ENCODE assay signal across 8 cellular contexts in genomic region chr3:185363662-185364203, GRCh38. TPM values are rescaled to one million over a fixed set of nuclear protein-coding genes. Genes with fewer than 3 reads are reported as not detected.
A peak's percentile ranks its signal among the peaks of the same experiment; 100 is the strongest.
DNase-seq lines count a peak whose midpoint lies in the region; ATAC-seq lines count a peak whose summit lies in the region.

No MANE protein-coding gene starts in this region.

- POLR2A ChIA-PET in activated CD4-positive, alpha-beta memory T cell treated with anti-CD3 and anti-CD28 coated beads, Interleukin-2, amount 10 ng/mL, durations not matched to agents 7 days and 5 days (lab: Charles Lee): no interaction called here

- H3K36me3 Mint-ChIP-seq in activated CD4-positive, alpha-beta memory T cell treated with anti-CD3 and anti-CD28 coated beads, Interleukin-2, amount 10 ng/mL, durations not matched to agents 7 days and 5 days (ENCODE audit: low read depth): no peaks in the 10 kb centered on the region

- 4% methylated on average over 8 of the region's 8 CpGs for WGBS in right cardiac atrium

- CTCF ChIA-PET in activated CD4-positive, alpha-beta memory T cell treated with anti-CD3 and anti-CD28 coated beads, Interleukin-2, amount 10 ng/mL, durations not matched to agents 7 days and 5 days (lab: Charles Lee): interaction anchor here (1.1 to 1.3 kb wide), 3 partner anchors 9 to 195 kb away, joined by 3 to 6 read pairs (median 5); no protein-coding TSS in a partner anchor

- H3K27me3 ChIP-seq in right cardiac atrium (ENCODE audit: control insufficient read depth, insufficient read depth): no peaks in the 10 kb centered on the region
- H3K27me3 ChIP-seq in skeletal muscle tissue (ENCODE audit: control insufficient read depth in 3 of 3, insufficient read depth in 3 of 3, low read length in 3 of 3): no peaks in the 10 kb centered on the region

- H3K9me3 Mint-ChIP-seq in activated CD4-positive, alpha-beta memory T cell treated with anti-CD3 and anti-CD28 coated beads, Interleukin-2, amount 10 ng/mL, durations not matched to agents 7 days and 5 days: no peaks in the 10 kb centered on the region

- H3K4me3 ChIP-seq in right cardiac atrium (ENCODE audit: low read length) (peak overlapping the region; percentile 96), skeletal muscle tissue (ENCODE audit: low read length in 3 of 3) (peak overlapping the region; percentile 76 to 93 (median 86))

- H3K4me1 ChIP-seq in right cardiac atrium (ENCODE audit: control insufficient read depth, insufficient read depth, low read length) (no peaks in the 10 kb centered on the region), skeletal muscle tissue (ENCODE audit: control insufficient read depth in 3 of 3, insufficient read depth in 3 of 3, low read length in 3 of 3) (peaks cover 0 to 11% (median 10%) of the 10 kb centered on the region in 3 donors)

- peaks cover 53% of the 10 kb centered on the region for H3K27me3 Mint-ChIP-seq in activated CD4-positive, alpha-beta memory T cell treated with anti-CD3 and anti-CD28 coated beads, Interleukin-2, amount 10 ng/mL, durations not matched to agents 7 days and 5 days

- ATAC-seq in GM18498 (IDR thresholded peaks at IDR 0.05; ENCODE audit: unreplicated experiment) (peak; percentile 35), HG03045 (IDR thresholded peaks at IDR 0.05; ENCODE audit: unreplicated experiment) (peak; percentile 35), right cardiac atrium (peak; percentile 45 to 55), GM18519 (IDR thresholded peaks at IDR 0.05; ENCODE audit: low FRiP score, unreplicated experiment) (no peak)

- H3K27ac Mint-ChIP-seq in activated CD4-positive, alpha-beta memory T cell treated with anti-CD3 and anti-CD28 coated beads, Interleukin-2, amount 10 ng/mL, durations not matched to agents 7 days and 5 days: no peak overlapping the region

- peaks cover 14% of the 10 kb centered on the region for H3K4me1 Mint-ChIP-seq in activated CD4-positive, alpha-beta memory T cell treated with anti-CD3 and anti-CD28 coated beads, Interleukin-2, amount 10 ng/mL, durations not matched to agents 7 days and 5 days

- no peak for DNase-seq in activated CD4-positive, alpha-beta memory T cell treated with anti-CD3 and anti-CD28 coated beads, Interleukin-2, amount 10 ng/mL, durations not matched to agents 7 days and 5 days
- DNase-seq in right cardiac atrium: no peak
- DNase-seq in NCI-H1092 (lab: John Stamatoyannopoulos, UW): no peak
- no peak for DNase-seq in mucosa of gallbladder (ENCODE audit: low spot score)

- H3K27ac ChIP-seq in right cardiac atrium (ENCODE audit: low read length) (peak overlapping the region; percentile 55), skeletal muscle tissue (ENCODE audit: low read depth, low read length) (peak overlapping the region; percentile 75)

- H3K36me3 ChIP-seq in skeletal muscle tissue (ENCODE audit: control insufficient read depth in 3 of 3, insufficient read depth in 3 of 3, low read length in 3 of 3): no peaks in the 10 kb centered on the region

- H3K9me3 ChIP-seq in right cardiac atrium (ENCODE audit: control insufficient read depth, low read length) (no peaks in the 10 kb centered on the region), skeletal muscle tissue (ENCODE audit: control insufficient read depth in 3 of 3, low read length in 3 of 3) (no peaks in the 10 kb centered on the region)

- peak overlapping the region; percentile 82 to 84 (median 83) for H3K9ac ChIP-seq in skeletal muscle tissue (ENCODE audit: low read depth in 1 of 3, low read length in 3 of 3)

- peak overlapping the region; percentile 72 for H3K4me3 Mint-ChIP-seq in activated CD4-positive, alpha-beta memory T cell treated with anti-CD3 and anti-CD28 coated beads, Interleukin-2, amount 10 ng/mL, durations not matched to agents 7 days and 5 days

- intact Hi-C loops in right cardiac atrium (cut with DNase I): no loop called here

RNA-seq across cellular contexts. Expression of gene MAP3K13, which starts 0.8 kb away (rescaled TPM):
- total RNA-seq in activated CD4-positive, alpha-beta memory T cell treated with anti-CD3 and anti-CD28 coated beads, Interleukin-2, amount 10 ng/mL, durations not matched to agents 7 days and 5 days: 10 to 100 TPM; 11.0 to 11.3 TPM
- total RNA-seq in right cardiac atrium (10 to 100 TPM; 10.8 to 18.5 (median 12.5) TPM), skeletal muscle tissue (9.9 TPM), mucosa of gallbladder (45.2 TPM)
- polyA plus RNA-seq in right cardiac atrium: 11.5 TPM
